In the genomic region with DNA sequence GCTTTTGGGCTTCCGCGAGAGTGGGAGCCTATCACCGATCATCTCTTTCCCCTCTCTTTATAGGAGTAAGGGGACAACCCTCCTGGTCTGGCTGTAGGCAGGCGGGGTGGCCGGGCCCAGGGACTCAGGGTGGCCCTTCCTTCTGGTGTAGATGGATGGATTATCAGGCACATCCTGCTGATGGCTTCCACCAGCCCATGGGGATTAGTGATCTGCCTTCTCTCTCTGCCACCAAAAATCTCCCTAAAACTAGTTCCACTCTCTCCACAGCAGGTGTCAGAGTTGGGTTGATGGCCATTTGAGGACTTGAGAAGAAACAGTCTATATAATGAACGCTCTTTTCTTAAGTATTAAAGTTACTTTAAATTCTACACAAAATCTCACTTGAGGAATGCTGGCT, we compare ENCODE assay signal across 14 cellular contexts. TPM values are rescaled to one million over a fixed set of nuclear protein-coding genes. Genes with fewer than 3 reads are reported as not detected.
DNase-seq lines count a peak whose midpoint lies in the region; ATAC-seq and TF ChIP-seq lines count a peak whose summit lies in the region.
"Had no signal": no experiment of that assay in that cellular context is flagged by ENCODE, and none has a peak within 500 bp of the region (broad histone marks: within the 10 kb centered on the region; RNA-seq: fewer than 3 reads in every experiment).

No MANE protein-coding gene starts in this region.

- H3K9me2 ChIP-seq in DOHH2 (replicated peaks; ENCODE audit: control insufficient read depth, low read length) (no peaks in the 10 kb centered on the region), PC-3 (replicated peaks; ENCODE audit: low read length) (no peaks in the 10 kb centered on the region)

- intact Hi-C loops in PC-3 (cut with micrococcal nuclease) = loop anchor here (5.0 kb wide), 1 partner anchor 135 kb away; no protein-coding TSS in a partner anchor
- intact Hi-C loops in ascending aorta (cut with DNase I) = loop anchor here (5.0 kb wide), 1 partner anchor 35 kb away; no protein-coding TSS in a partner anchor

- no peaks in the 10 kb centered on the region for H3K27me3 Mint-ChIP-seq in endodermal cell (ENCODE audit: insufficient read depth)
- peaks cover 4% of the 10 kb centered on the region for H3K27me3 Mint-ChIP-seq in neural progenitor cell (ENCODE audit: insufficient read depth, low read depth)
- H3K27me3 Mint-ChIP-seq: dendritic cell treated with granulocyte-macrophage colony-stimulating factor and Interleukin-4, amounts not matched to agents 40 ng/mL and 50 ng/mL, for 4 days had no signal

- no peaks in the 10 kb centered on the region for H3K9me3 Mint-ChIP-seq in endodermal cell
- no peaks in the 10 kb centered on the region for H3K9me3 Mint-ChIP-seq in neural progenitor cell
- H3K9me3 Mint-ChIP-seq: dendritic cell treated with granulocyte-macrophage colony-stimulating factor and Interleukin-4, amounts not matched to agents 40 ng/mL and 50 ng/mL, for 4 days had no signal

- H2AFZ ChIP-seq in PC-3 (ENCODE audit: low read length) (no peak overlapping the region), neural progenitor cell (replicated peaks) (no peak overlapping the region)

- no peak overlapping the region for H3K4me3 Mint-ChIP-seq in endodermal cell
- H3K4me3 Mint-ChIP-seq in neural progenitor cell = no peak overlapping the region
- H3K4me3 Mint-ChIP-seq: dendritic cell treated with granulocyte-macrophage colony-stimulating factor and Interleukin-4, amounts not matched to agents 40 ng/mL and 50 ng/mL, for 4 days had no signal

- H3K4me3 ChIP-seq in BLaER1 (no peak overlapping the region), DOHH2 (ENCODE audit: low read length) (no peak overlapping the region), PC-3 (ENCODE audit: low read length) (no peak overlapping the region), endodermal cell (ENCODE audit: low read length) (no peak overlapping the region), ascending aorta (no peak overlapping the region), neural progenitor cell (no peak overlapping the region)
- H3K4me3 ChIP-seq: gastroesophageal sphincter had no signal

- DNase-seq in PC-3 = no peak
- DNase-seq in endodermal cell = no peak
- no peak for DNase-seq in activated gamma-delta T cell treated with Interleukin-2 at 50 U/mL for 16 hours
- DNase-seq in ascending aorta (ENCODE audit: low spot score in 2 of 2) = no peak
- DNase-seq in neural progenitor cell (ENCODE audit: low spot score) = no peak
- DNase-seq: activated gamma-delta T cell, left cardiac atrium, NCI-H1694 treated with DMSO at 0.1 percent for 48 hours, nucleus accumbens had no signal

- peaks cover 100% of the 10 kb centered on the region for H3K4me1 ChIP-seq in BLaER1
- peaks cover 13% of the 10 kb centered on the region for H3K4me1 ChIP-seq in DOHH2 (ENCODE audit: control insufficient read depth, low read length)
- H3K4me1 ChIP-seq in PC-3 (ENCODE audit: insufficient read depth, low read length) = no peaks in the 10 kb centered on the region
- no peaks in the 10 kb centered on the region for H3K4me1 ChIP-seq in endodermal cell (ENCODE audit: control insufficient read depth, insufficient read depth, low read length)
- peaks cover under 1 to 3% of the 10 kb centered on the region in 2 donors for H3K4me1 ChIP-seq in ascending aorta
- no peaks in the 10 kb centered on the region for H3K4me1 ChIP-seq in neural progenitor cell

- peaks cover 100% of the 10 kb centered on the region for H4K20me1 ChIP-seq in BLaER1
- no peaks in the 10 kb centered on the region for H4K20me1 ChIP-seq in DOHH2 (ENCODE audit: control insufficient read depth, insufficient read depth, low read depth, low read length)
- no peaks in the 10 kb centered on the region for H4K20me1 ChIP-seq in PC-3 (ENCODE audit: low read length)
- peaks cover 97% of the 10 kb centered on the region for H4K20me1 ChIP-seq in neural progenitor cell (ENCODE audit: low read depth)

- 96% methylated on average over 4 of the region's 6 CpGs; no CpG with 5 or more reads in 1 of the 2 experiments for WGBS in endodermal cell (ENCODE audit: insufficient coverage in 1 of 2, insufficient read length in 1 of 2), 2 experiments

- ATAC-seq in PC-3 (no peak), HG02840 (IDR thresholded peaks at IDR 0.05; ENCODE audit: low FRiP score, unreplicated experiment) (no peak)
- ATAC-seq: gastroesophageal sphincter, left cardiac atrium had no signal

- H3K27me3 ChIP-seq in BLaER1 = no peaks in the 10 kb centered on the region
- no peaks in the 10 kb centered on the region for H3K27me3 ChIP-seq in DOHH2 (ENCODE audit: control insufficient read depth, low read length)
- no peaks in the 10 kb centered on the region for H3K27me3 ChIP-seq in PC-3 (ENCODE audit: low read length)
- H3K27me3 ChIP-seq in endodermal cell (ENCODE audit: control insufficient read depth, insufficient read depth, low read length, poor library complexity, severe bottlenecking) = no peaks in the 10 kb centered on the region
- no peaks in the 10 kb centered on the region for H3K27me3 ChIP-seq in ascending aorta
- H3K27me3 ChIP-seq in neural progenitor cell = no peaks in the 10 kb centered on the region
- H3K27me3 ChIP-seq: gastroesophageal sphincter had no signal

- H3K27ac ChIP-seq in BLaER1 (no peak overlapping the region), DOHH2 (ENCODE audit: low read depth, low read length) (no peak overlapping the region), PC-3 (ENCODE audit: low read length) (no peak overlapping the region), endodermal cell (ENCODE audit: low read depth, low read length) (no peak overlapping the region), ascending aorta (no peak overlapping the region), neural progenitor cell (no peak overlapping the region)
- H3K27ac ChIP-seq: gastroesophageal sphincter had no signal

- TF ChIP-seq CTCF in DOHH2 (IDR thresholded peaks at IDR 0.05; ENCODE audit: low read depth, low read length, poor library complexity, severe bottlenecking) = peak; percentile 17
- TF ChIP-seq CTCF in PC-3 (conservative IDR thresholded peaks at IDR 0.05; ENCODE audit: low read depth, low read length) = peak; percentile 22; the same call in 1 of the 2 replicates
- TF ChIP-seq CTCF in endodermal cell (conservative IDR thresholded peaks at IDR 0.05) = peak; percentile 24
- peak in 1 of 3 experiments; percentile 11 for TF ChIP-seq CTCF in ascending aorta (IDR thresholded peaks at IDR 0.05)
- no peak for TF ChIP-seq CTCF in neural progenitor cell (IDR thresholded peaks at IDR 0.05)

- H3F3A ChIP-seq in DOHH2 (ENCODE audit: control insufficient read depth, insufficient read depth) (no peaks in the 10 kb centered on the region), PC-3 (ENCODE audit: low read length, unreplicated experiment) (no peaks in the 10 kb centered on the region), neural progenitor cell (ENCODE audit: low read depth) (no peaks in the 10 kb centered on the region)

- H3K27ac Mint-ChIP-seq in endodermal cell (no peak overlapping the region), neural progenitor cell (no peak overlapping the region)
- H3K27ac Mint-ChIP-seq: dendritic cell treated with granulocyte-macrophage colony-stimulating factor and Interleukin-4, amounts not matched to agents 40 ng/mL and 50 ng/mL, for 4 days had no signal

- no peaks in the 10 kb centered on the region for H3K9me3 ChIP-seq in BLaER1
- no peaks in the 10 kb centered on the region for H3K9me3 ChIP-seq in DOHH2 (ENCODE audit: control insufficient read depth, insufficient read depth, low read length)
- no peaks in the 10 kb centered on the region for H3K9me3 ChIP-seq in PC-3 (ENCODE audit: low read length)
- no peaks in the 10 kb centered on the region for H3K9me3 ChIP-seq in endodermal cell (ENCODE audit: control insufficient read depth, low read length)
- H3K9me3 ChIP-seq in ascending aorta = no peaks in the 10 kb centered on the region
- no peaks in the 10 kb centered on the region for H3K9me3 ChIP-seq in neural progenitor cell (ENCODE audit: low read depth)
- H3K9me3 ChIP-seq: gastroesophageal sphincter had no signal

- H3K4me2 ChIP-seq in BLaER1 (peak overlapping the region; percentile 80), DOHH2 (ENCODE audit: low read length) (no peak overlapping the region), PC-3 (ENCODE audit: low read length) (no peak overlapping the region), neural progenitor cell (no peak overlapping the region)

- CTCF ChIA-PET in PC-3 (lab: Charles Lee) = no interaction called here

- BruUV-seq in PC-3 (replicated peaks; lab: Mats Ljungman, UMichigan) = no TSS peak

- H3K4me1 Mint-ChIP-seq in endodermal cell (peaks cover 21% of the 10 kb centered on the region), neural progenitor cell (peaks cover 54% of the 10 kb centered on the region)

- H3K9ac ChIP-seq in BLaER1 (no peak overlapping the region), PC-3 (ENCODE audit: low read length) (no peak overlapping the region), endodermal cell (ENCODE audit: extremely low read depth, low read length, poor library complexity, severe bottlenecking) (no peak overlapping the region), neural progenitor cell (no peak overlapping the region)

- H3K79me2 ChIP-seq in DOHH2 (ENCODE audit: control insufficient read depth, low read length) (peaks cover 12% of the 10 kb centered on the region), PC-3 (ENCODE audit: low read length) (0 out of 2 replicates have a peak, but pooled peaks cover 4% of the 10 kb centered on the region), neural progenitor cell (ENCODE audit: low read depth) (peaks cover 97% of the 10 kb centered on the region)

- H3K36me3 Mint-ChIP-seq in endodermal cell (ENCODE audit: low read depth) (peaks cover 7% of the 10 kb centered on the region), neural progenitor cell (peaks cover 14% of the 10 kb centered on the region)

- H3K36me3 ChIP-seq in BLaER1 = peaks cover 46% of the 10 kb centered on the region
- H3K36me3 ChIP-seq in DOHH2 (ENCODE audit: control insufficient read depth, low read length) = no peaks in the 10 kb centered on the region
- H3K36me3 ChIP-seq in PC-3 (ENCODE audit: low read depth, low read length) = no peaks in the 10 kb centered on the region
- peaks cover 11% of the 10 kb centered on the region for H3K36me3 ChIP-seq in endodermal cell (ENCODE audit: control insufficient read depth, insufficient read depth, low read length)
- H3K36me3 ChIP-seq in ascending aorta = no peaks in the 10 kb centered on the region
- H3K36me3 ChIP-seq in neural progenitor cell = no peaks in the 10 kb centered on the region
- H3K36me3 ChIP-seq: gastroesophageal sphincter had no signal

- POLR2A ChIA-PET in PC-3 (lab: Charles Lee; ENCODE audit: unreplicated experiment) = no interaction called here

RNA-seq across cellular contexts. Expression of a gene that starts 37.4 kb away (rescaled TPM):
- total RNA-seq in PC-3 (2014; rRNA removed) = 45.4 and 68.8 TPM in 2 replicates
- total RNA-seq in endodermal cell = 10 to 100 TPM; 58.9 to 63.8 TPM
- polyA plus RNA-seq in endodermal cell (2013, experiment 1 of 2) = 58.3 TPM
- 54.9 TPM for polyA plus RNA-seq in endodermal cell (2013, experiment 2 of 2)
- total RNA-seq in ascending aorta = 57.6 TPM
- 26.2 and 32.8 TPM in 2 replicates for total RNA-seq in neural progenitor cell (ENCODE audit: low replicate concordance)
